Comparison of ENCODE assay signal across 8 cellular contexts in genomic region chr4:2843909-2844584, GRCh38. TPM values are rescaled to one million over a fixed set of nuclear protein-coding genes. Genes with fewer than 3 reads are reported as not detected.
DNase-seq lines count a peak whose midpoint lies in the region; ATAC-seq and TF ChIP-seq lines count a peak whose summit lies in the region.

No MANE protein-coding gene starts in this region.

- peak; percentile 10 for ATAC-seq in GM19395 (IDR thresholded peaks at IDR 0.05; ENCODE audit: unreplicated experiment)
- peak in 1 of 2 donors; percentile 25 for ATAC-seq in activated naive CD4-positive, alpha-beta T cell treated with anti-CD3 and anti-CD28 coated beads, Interleukin-2, amount 50 U/mL, for 72 hours
- no peak for ATAC-seq in GM19035 (IDR thresholded peaks at IDR 0.05; ENCODE audit: unreplicated experiment)

- H3K9me3 Mint-ChIP-seq in activated naive CD4-positive, alpha-beta T cell treated with anti-CD3 and anti-CD28 coated beads, Interleukin-2, amount 50 U/mL, for 72 hours = peaks cover 7 to 9% of the 10 kb centered on the region in 2 donors

- DNase-seq in AG08395 (ENCODE audit: low spot score) (peak; percentile 17), HuH-7 (ENCODE audit: low spot score) (peak; percentile 52), right atrium auricular region (ENCODE audit: low spot score) (peak; percentile 66)
- no peak for DNase-seq in activated naive CD4-positive, alpha-beta T cell treated with anti-CD3 and anti-CD28 coated beads, Interleukin-2, amount 50 U/mL, for 72 hours (ENCODE audit: low spot score in 2 of 2)
- no peak for DNase-seq in activated CD4-positive, CD25-positive, alpha-beta regulatory T cell (lab: John Stamatoyannopoulos, UW)

- H3K4me3 ChIP-seq in right atrium auricular region (peak overlapping the region; percentile 87 to 96), rectal smooth muscle tissue (ENCODE audit: low read length) (peak overlapping the region; percentile 93)

- peak overlapping the region; percentile 91 to 95 for H3K27ac Mint-ChIP-seq in activated naive CD4-positive, alpha-beta T cell treated with anti-CD3 and anti-CD28 coated beads, Interleukin-2, amount 50 U/mL, for 72 hours

- H3K27me3 ChIP-seq in right atrium auricular region (no peaks in the 10 kb centered on the region), rectal smooth muscle tissue (ENCODE audit: control insufficient read depth, insufficient read depth, low read length) (no peaks in the 10 kb centered on the region)

- H3K36me3 Mint-ChIP-seq in activated naive CD4-positive, alpha-beta T cell treated with anti-CD3 and anti-CD28 coated beads, Interleukin-2, amount 50 U/mL, for 72 hours = peaks cover 8 to 33% of the 10 kb centered on the region in 2 donors

- peak overlapping the region; percentile 91 to 93 for H3K27ac ChIP-seq in right atrium auricular region
- peak overlapping the region; percentile 92 for H3K27ac ChIP-seq in rectal smooth muscle tissue (ENCODE audit: low read depth, low read length)

- TF ChIP-seq CTCF in right atrium auricular region (IDR thresholded peaks at IDR 0.05) = no peak

- H3K36me3 ChIP-seq in right atrium auricular region = no peaks in the 10 kb centered on the region
- H3K36me3 ChIP-seq in rectal smooth muscle tissue (ENCODE audit: control insufficient read depth, insufficient read depth, low read length) = no peaks in the 10 kb centered on the region

- peak overlapping the region; percentile 78 for H3K9ac ChIP-seq in rectal smooth muscle tissue (ENCODE audit: low read length)

- H3K9me3 ChIP-seq in right atrium auricular region = no peaks in the 10 kb centered on the region

- H3K4me1 ChIP-seq in right atrium auricular region (peaks cover 0 to 43% of the 10 kb centered on the region in 2 donors), rectal smooth muscle tissue (ENCODE audit: control insufficient read depth, insufficient read depth, low read length) (peaks cover 10% of the 10 kb centered on the region)

RNA-seq across cellular contexts. Expression of gene ADD1, which starts 0.4 kb away (rescaled TPM):
- 100 to 1,000 TPM; 216 to 239 TPM for total RNA-seq in activated naive CD4-positive, alpha-beta T cell treated with anti-CD3 and anti-CD28 coated beads, Interleukin-2, amount 50 U/mL, for 72 hours
- total RNA-seq in right atrium auricular region = 100 to 1,000 TPM; 171 to 196 TPM

RNA-seq across cellular contexts. Expression of gene SH3BP2, which starts 51.2 kb away (rescaled TPM):
- 10 to 100 TPM; 56.6 to 77.6 TPM for total RNA-seq in activated naive CD4-positive, alpha-beta T cell treated with anti-CD3 and anti-CD28 coated beads, Interleukin-2, amount 50 U/mL, for 72 hours
- total RNA-seq in right atrium auricular region = 10 to 100 TPM; 20.1 to 25.2 TPM

Comparison
In these comparisons a context has a peak if more than half of its experiments do, and no peak if none do; other contexts are left out.
1. DNase-seq: peak in AG08395 (single experiment), HuH-7 (single experiment) and right atrium auricular region (single experiment); none in activated naive CD4-positive, alpha-beta T cell treated with anti-CD3 and anti-CD28 coated beads, Interleukin-2, amount 50 U/mL, for 72 hours (0 of 2) and activated CD4-positive, CD25-positive, alpha-beta regulatory T cell (0 of 4).